ENCODE assay signal across 8 cellular contexts in the genomic region with DNA sequence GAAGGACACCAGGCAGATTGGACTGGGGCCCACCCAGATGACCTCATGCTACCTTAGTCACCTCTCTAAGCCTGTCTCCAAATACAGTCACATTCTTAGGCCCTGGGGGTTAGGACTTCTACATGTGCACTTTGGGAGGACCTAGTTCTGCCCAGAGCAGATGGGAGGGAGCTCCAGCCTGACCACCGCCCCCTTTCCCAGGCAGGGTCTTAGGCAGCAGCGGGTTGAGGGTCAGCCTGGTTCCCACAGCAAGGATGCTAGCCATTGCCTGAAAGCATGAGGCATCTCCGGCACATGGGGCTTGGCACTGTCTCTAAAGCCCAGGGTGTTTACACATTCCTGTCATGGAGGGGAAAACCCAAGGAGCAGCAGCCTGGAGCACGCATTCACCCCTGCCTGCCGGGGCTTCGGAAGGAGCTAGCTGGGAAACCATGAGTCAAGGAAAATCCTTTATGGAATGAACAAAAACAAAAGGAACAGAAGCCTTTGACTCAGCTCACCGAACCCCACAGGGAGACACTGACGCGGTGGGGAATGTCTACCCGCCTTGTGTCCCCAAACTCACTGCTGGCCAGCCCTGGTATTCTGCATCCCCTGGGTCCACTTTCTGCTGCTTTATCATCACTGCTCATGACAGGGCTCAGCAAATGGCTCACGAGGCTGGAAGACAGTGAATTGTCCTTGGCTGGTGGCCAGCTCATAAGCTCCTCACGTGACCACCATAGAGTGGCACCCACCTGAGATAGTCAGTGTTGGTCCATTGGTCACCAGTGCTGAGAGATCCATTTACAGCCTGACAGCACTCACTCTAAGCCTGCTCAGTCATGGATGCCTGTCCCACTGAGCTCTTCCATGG.
DNase-seq lines count a peak whose midpoint lies in the region; ATAC-seq, FAIRE-seq and TF ChIP-seq lines count a peak whose summit lies in the region.
"Not testable (repeated sequence)": the region's sequence is repeated elsewhere in the genome, so short reads cannot be mapped to it uniquely, and the experiment has no call there.

No MANE protein-coding gene starts in this region.

- not testable (repeated sequence) for H2AK9ac ChIP-seq in IMR-90 (replicated peaks; ENCODE audit: low read depth, low read length, poor library complexity)

- not testable (repeated sequence) for H3K79me2 ChIP-seq in keratinocyte (ENCODE audit: control insufficient read depth, insufficient read depth, low read length)

- peaks cover 42% of the 10 kb centered on the region for H3K4me1 ChIP-seq in IMR-90 (ENCODE audit: control insufficient read depth, insufficient read depth, low read length)
- H3K4me1 ChIP-seq in SJSA1 (replicated peaks): peaks cover 73% of the 10 kb centered on the region
- H3K4me1 ChIP-seq in keratinocyte (ENCODE audit: control insufficient read depth, extremely low read depth, insufficient read depth, low read length): peaks cover 33% of the 10 kb centered on the region
- H3K4me1 ChIP-seq in rectal smooth muscle tissue (ENCODE audit: control insufficient read depth, insufficient read depth, low read length): peaks cover 24% of the 10 kb centered on the region
- H3K4me1 ChIP-seq in vagina: peaks cover 33% of the 10 kb centered on the region

- H3K79me1 ChIP-seq in IMR-90 (ENCODE audit: low read depth in 1 of 2, low read length in 2 of 2): peaks cover 6 to 29% of the 10 kb centered on the region in 2 experiments; a peak in 2 of 4 replicates

- H3K27ac ChIP-seq in IMR-90 (ENCODE audit: insufficient read depth, low read length): peak overlapping the region; percentile 99
- H3K27ac ChIP-seq in SJSA1: peak overlapping the region; percentile 94
- peak overlapping the region; percentile 56 for H3K27ac ChIP-seq in keratinocyte (ENCODE audit: control insufficient read depth, insufficient read depth, low read length)
- H3K27ac ChIP-seq in rectal smooth muscle tissue (ENCODE audit: low read depth, low read length): peak overlapping the region; percentile 72
- H3K27ac ChIP-seq in vagina: peak overlapping the region; percentile 87

- not testable (repeated sequence) for H2AFZ ChIP-seq in IMR-90 (replicated peaks; ENCODE audit: low read length, poor library complexity); keratinocyte (ENCODE audit: control insufficient read depth, low read length)

- peak overlapping the region; percentile 91 for H2BK20ac ChIP-seq in IMR-90 (ENCODE audit: low read depth, low read length)

- H4K20me1 ChIP-seq in IMR-90 (ENCODE audit: insufficient read depth, low read length); keratinocyte (ENCODE audit: control insufficient read depth, extremely low read depth, insufficient read depth, low read length): not testable (repeated sequence)

- peak overlapping the region; percentile 100 for H2AK5ac ChIP-seq in IMR-90 (ENCODE audit: low read depth, low read length)

- peak overlapping the region; percentile 91 for H3K18ac ChIP-seq in IMR-90 (ENCODE audit: low read depth, low read length)

- in situ Hi-C loops in IMR-90 (cut with MboI; ENCODE audit: low sequenced_read_pairs): loop anchor here (25.0 kb wide), 1 partner anchor 307 kb away; the partner anchor contains the start of genes NFATC2IP and SPNS1

- peak overlapping the region; percentile 100; the same call in 2 of the 3 replicates for H2BK15ac ChIP-seq in IMR-90 (ENCODE audit: low read depth, low read length)

- H3K9ac ChIP-seq in IMR-90 (ENCODE audit: low read depth, low read length): peak overlapping the region; percentile 30
- H3K9ac ChIP-seq in keratinocyte (ENCODE audit: control insufficient read depth, extremely low read depth, insufficient read depth, low read length): peak overlapping the region; percentile 18
- not testable (repeated sequence) for H3K9ac ChIP-seq in rectal smooth muscle tissue (ENCODE audit: low read length)

- H4K5ac ChIP-seq in IMR-90 (ENCODE audit: low read depth, low read length): peak overlapping the region; percentile 72

- not testable (repeated sequence) for H3K27me3 ChIP-seq in IMR-90 (ENCODE audit: control insufficient read depth, insufficient read depth, low read length); SJSA1 (replicated peaks); keratinocyte (ENCODE audit: control insufficient read depth, extremely low read depth, insufficient read depth, low read length); rectal smooth muscle tissue (ENCODE audit: control insufficient read depth, insufficient read depth, low read length); vagina

- H3K23ac ChIP-seq in IMR-90 (ENCODE audit: low read depth, low read length): peak overlapping the region; percentile 99

- peak overlapping the region; percentile 98 for H2BK120ac ChIP-seq in IMR-90 (ENCODE audit: low read depth, low read length)

- ATAC-seq in IMR-90 (ENCODE audit: low read depth): peak; percentile 47

- not testable (repeated sequence) for BruUV-seq in IMR-90 (replicated peaks; lab: Mats Ljungman, UMichigan)

- peak; percentile 77 for FAIRE-seq in keratinocyte (lab: Jason Lieb, UNC)

- POLR2A ChIA-PET in IMR-90 (lab: Charles Lee; ENCODE audit: unreplicated experiment): not testable (repeated sequence)

- not testable (repeated sequence) for H3K36me3 ChIP-seq in IMR-90 (ENCODE audit: control insufficient read depth, insufficient read depth, low read length); SJSA1; keratinocyte (ENCODE audit: control insufficient read depth in 2 of 2, extremely low read depth in 1 of 2, insufficient read depth in 2 of 2, low read length in 2 of 2); rectal smooth muscle tissue (ENCODE audit: control insufficient read depth, insufficient read depth, low read length); vagina

- H4K8ac ChIP-seq in IMR-90 (ENCODE audit: low read depth in 2 of 2, low read length in 2 of 2): peak overlapping the region; percentile 83 to 99

- not testable (repeated sequence) for H3K9me3 ChIP-seq in IMR-90 (ENCODE audit: control insufficient read depth, insufficient read depth, low read length); SJSA1 (replicated peaks); keratinocyte (ENCODE audit: control insufficient read depth, low read depth, low read length); vagina

- H3K4ac ChIP-seq in IMR-90 (ENCODE audit: low read depth, low read length): peak overlapping the region; percentile 98

- dilution Hi-C loops in IMR-90 (cut with HindIII; ENCODE audit: low sequenced_read_pairs, unreplicated experiment); keratinocyte (cut with MboI; ENCODE audit: extremely low pct_ligation_motif_present, low sequenced_read_pairs): not testable (repeated sequence)

- H3K14ac ChIP-seq in IMR-90 (replicated peaks; ENCODE audit: low read depth, low read length): peak overlapping the region; percentile 90

- H2BK5ac ChIP-seq in IMR-90 (ENCODE audit: low read depth, low read length, poor library complexity, severe bottlenecking): peak overlapping the region; percentile 92

- not testable (repeated sequence) for TF ChIP-seq CTCF in IMR-90 (conservative IDR thresholded peaks at IDR 0.05; ENCODE audit: low read depth, low read length); keratinocyte (optimal IDR thresholded peaks at IDR 0.05 in 1 of 3, IDR thresholded peaks at IDR 0.05 in 1 of 3, conservative IDR thresholded peaks at IDR 0.05 in 1 of 3; ENCODE audit: extremely low read depth in 1 of 3, insufficient read depth in 2 of 3, low read length in 3 of 3); vagina (IDR thresholded peaks at IDR 0.05)

- CTCF ChIA-PET in IMR-90 (lab: Yijun Ruan, JAX): not testable (repeated sequence)

- DNase-seq in EH (ENCODE audit: low read depth): peak; percentile 95
- peak; percentile 94 for DNase-seq in IMR-90
- DNase-seq in SJSA1 (ENCODE audit: low read depth in 1 of 2, low spot score in 2 of 2): peak; percentile 95
- peak; percentile 45 for DNase-seq in brain pericyte (ENCODE audit: low read depth, low spot score)
- peak; percentile 81 for DNase-seq in fibroblast of gingiva (ENCODE audit: low read depth)
- not testable (repeated sequence) for DNase-seq in keratinocyte (ENCODE audit: low read depth, low spot score)
- DNase-seq in vagina (ENCODE audit: extremely low spot score in 2 of 2): peak in 1 of 2 donors; percentile 72

- peak overlapping the region; percentile 64 for H3K56ac ChIP-seq in IMR-90 (ENCODE audit: extremely low read depth, insufficient read depth, low read length)

- peaks cover 35% of the 10 kb centered on the region; the same call in 1 of the 2 replicates for H3K9me1 ChIP-seq in IMR-90 (ENCODE audit: insufficient read depth, low read length)
- H3K9me1 ChIP-seq in keratinocyte (ENCODE audit: control insufficient read depth, extremely low read depth, insufficient read depth, low read length): not testable (repeated sequence)

- not testable (repeated sequence) for TF ChIP-seq POLR2A in IMR-90 (IDR thresholded peaks at IDR 0.05; ENCODE audit: low read depth, low read length); vagina (IDR thresholded peaks at IDR 0.05)

- intact Hi-C loops in IMR-90 (cut with micrococcal nuclease); vagina (cut with DNase I): not testable (repeated sequence)

- WGBS in IMR-90 (ENCODE audit: extremely low coverage in 2 of 2, insufficient read length in 1 of 2), 2 experiments: 2% methylated on average over 6 of the region's 12 CpGs; no CpG with 5 or more reads in 1 of the 2 experiments

- H4K91ac ChIP-seq in IMR-90 (ENCODE audit: insufficient read depth, low read depth, low read length): peak overlapping the region; percentile 98

- not testable (repeated sequence) for TF ChIP-seq RAD21 in IMR-90 (IDR thresholded peaks at IDR 0.05; ENCODE audit: low read length)

- H3K4me2 ChIP-seq in IMR-90 (ENCODE audit: low read depth, low read length) (peak overlapping the region; percentile 28), keratinocyte (ENCODE audit: control insufficient read depth, extremely low read depth, insufficient read depth, low read depth, low read length) (peak overlapping the region; percentile 18)

- not testable (repeated sequence) for H3K4me3 ChIP-seq in IMR-90 (ENCODE audit: insufficient read depth, low read depth, low read length); SJSA1; keratinocyte (ENCODE audit: control insufficient read depth in 2 of 3, extremely low read depth in 1 of 3, insufficient read depth in 2 of 3, low read depth in 1 of 3, low read length in 3 of 3); rectal smooth muscle tissue (ENCODE audit: low read length); vagina

TF ChIP-seq in IMR-90, 13 proteins besides CTCF, POLR2A, EP300 and RAD21 (continues in another document):
- TF ChIP-seq NFE2L2 (IDR thresholded peaks at IDR 0.05; ENCODE audit: low read depth, low read length): peak; percentile 30; the same call in 1 of the 2 replicates
- TF ChIP-seq BHLHE40 (IDR thresholded peaks at IDR 0.05; ENCODE audit: low read depth, low read length): peak; percentile 80
